9 cellular contexts compared by ENCODE assay signal in the genomic region with DNA sequence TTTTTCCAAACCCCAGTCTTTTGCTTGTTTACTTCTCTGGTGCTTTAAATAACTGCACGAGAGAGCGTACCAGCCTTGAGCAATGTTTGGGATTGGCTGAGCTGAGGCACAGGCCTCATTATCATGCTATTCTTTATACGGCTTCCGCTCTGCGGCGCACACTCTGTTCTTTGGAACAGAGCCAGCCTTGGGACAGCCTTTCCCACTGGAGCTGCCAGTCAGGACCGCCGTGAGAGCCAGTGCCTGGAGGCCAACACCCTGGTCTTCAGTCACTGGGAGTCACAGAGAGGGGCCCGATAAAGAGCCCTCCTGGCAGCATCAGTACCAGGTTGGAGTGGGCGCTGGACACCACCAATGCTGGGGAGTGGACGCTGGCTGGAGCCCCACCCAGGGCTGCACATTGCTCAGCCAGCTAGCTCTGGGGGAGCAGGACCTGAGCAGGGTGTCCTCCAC.
A peak's percentile ranks its signal among the peaks of the same experiment; 100 is the strongest.
DNase-seq lines count a peak whose midpoint lies in the region; ATAC-seq and TF ChIP-seq lines count a peak whose summit lies in the region.
"Had no signal": no experiment of that assay in that cellular context is flagged by ENCODE, and none has a peak within 500 bp of the region (broad histone marks: within the 10 kb centered on the region; RNA-seq: fewer than 3 reads in every experiment).

No MANE protein-coding gene starts in this region.

- peak in 1 of 2 donors; percentile 73 for ATAC-seq in upper lobe of left lung (ENCODE audit: low FRiP score in 2 of 2)
- ATAC-seq in GM21447 (IDR thresholded peaks at IDR 0.05; ENCODE audit: unreplicated experiment), result no peak
- ATAC-seq in GM21423 (IDR thresholded peaks at IDR 0.05; ENCODE audit: unreplicated experiment), result no peak
- ATAC-seq: K562 had no signal

- DNase-seq in NCI-H2107 treated with DMSO at 0.1 percent for 48 hours (lab: John Stamatoyannopoulos, UW; ENCODE audit: unreplicated experiment) (peak; percentile 42), NCI-H2107 (lab: John Stamatoyannopoulos, UW) (no peak), dorsolateral prefrontal cortex (peak; percentile 80 to 96 (median 88)), lung microvascular endothelial cell (ENCODE audit: low read depth in 2 of 2) (peak; percentile 95 to 96), upper lobe of left lung (peak in 1 of 2 donors; percentile 69), SKM-1 treated with dmso at 0.1 percent for 144 hours (lab: John Stamatoyannopoulos, UW; ENCODE audit: unreplicated experiment) (no peak)

- 59 to 75% methylated on average over 10 to 11 of the region's 11 CpGs for WGBS in upper lobe of left lung, 2 donors

- H3K4me1 ChIP-seq in upper lobe of left lung, result peaks cover 17 to 32% (median 21%) of the 10 kb centered on the region in 4 donors

- no peak for TF ChIP-seq POLR2A in upper lobe of left lung (IDR thresholded peaks at IDR 0.05)

- peak in 8 of 56 donors; percentile 7 to 33 (median 13) for TF ChIP-seq CTCF in dorsolateral prefrontal cortex (IDR thresholded peaks at IDR 0.05 in 54 of 56, conservative IDR thresholded peaks at IDR 0.05 in 2 of 56; ENCODE audit: low read depth in 1 of 56, partially characterized antibody in 56 of 56)
- TF ChIP-seq CTCF in upper lobe of left lung (IDR thresholded peaks at IDR 0.05), result no peak

- H3K27me3 ChIP-seq in dorsolateral prefrontal cortex, result no peaks in the 10 kb centered on the region
- H3K27me3 ChIP-seq in upper lobe of left lung, result no peaks in the 10 kb centered on the region

- TF ChIP-seq EP300 in upper lobe of left lung (IDR thresholded peaks at IDR 0.05), result peak in 2 of 4 donors; percentile 79 to 92

- H3K36me3 ChIP-seq in upper lobe of left lung, result peaks cover 0 to 29% (median 15%) of the 10 kb centered on the region in 4 donors

- peak overlapping the region; percentile 73 to 100 (median 97) for H3K27ac ChIP-seq in dorsolateral prefrontal cortex
- H3K27ac ChIP-seq in upper lobe of left lung, result peak overlapping the region; percentile 85 to 92 (median 88)

- no peaks in the 10 kb centered on the region for H3K9me3 ChIP-seq in upper lobe of left lung

- intact Hi-C loops in dorsolateral prefrontal cortex (cut with DNase I), result loop anchor here in 1 of 2 donors (10.0 kb wide), 1 partner anchor 539 kb away; no protein-coding TSS in a partner anchor

- peak overlapping the region in 52 of 59 donors; percentile 8 to 63 (median 40) for H3K4me3 ChIP-seq in dorsolateral prefrontal cortex
- H3K4me3 ChIP-seq in upper lobe of left lung, result peak overlapping the region in 2 of 4 donors; percentile 21 to 24
- H3K4me3 ChIP-seq: K562 had no signal

Comparison
In these comparisons a context has a peak if more than half of its experiments do, and no peak if none do; other contexts are left out.
1. DNase-seq: peak in NCI-H2107 treated with DMSO at 0.1 percent for 48 hours (single experiment), dorsolateral prefrontal cortex (10 of 10) and lung microvascular endothelial cell (2 of 2); none in NCI-H2107 (single experiment) and SKM-1 treated with dmso at 0.1 percent for 144 hours (single experiment).